10 cellular contexts compared by ENCODE assay signal in the genomic region with DNA sequence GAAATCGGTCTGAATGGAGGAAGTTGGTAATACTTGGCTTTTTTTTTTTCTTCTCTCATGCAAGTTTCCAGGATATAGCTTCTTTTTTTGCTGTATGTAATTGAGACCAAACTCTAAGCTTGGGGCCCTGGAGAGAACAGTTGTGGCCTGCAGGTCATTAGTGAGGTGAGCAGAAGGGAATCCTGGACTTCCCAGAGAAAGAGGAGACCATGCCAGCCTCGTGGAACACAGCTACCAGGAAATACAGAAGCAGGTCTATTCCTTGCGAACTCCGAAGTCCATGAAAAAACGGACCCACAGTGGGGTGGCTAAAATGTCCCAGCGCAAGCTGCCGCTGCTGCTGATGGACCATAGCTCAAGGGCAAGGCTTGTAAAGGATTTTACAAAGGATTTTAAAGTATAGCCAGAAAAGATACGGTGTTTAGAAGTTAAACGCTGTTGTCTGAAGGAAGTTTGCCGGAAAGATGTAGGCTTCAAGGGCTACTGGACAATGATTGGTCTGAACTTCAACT.
DNase-seq lines count a peak whose midpoint lies in the region; ATAC-seq and TF ChIP-seq lines count a peak whose summit lies in the region.
"Had no signal": no experiment of that assay in that cellular context is flagged by ENCODE, and none has a peak within 500 bp of the region (broad histone marks: within the 10 kb centered on the region; RNA-seq: fewer than 3 reads in every experiment).

No MANE protein-coding gene starts in this region.

- no peaks in the 10 kb centered on the region for H3K36me3 ChIP-seq in right lobe of liver

- TF ChIP-seq CTCF in right lobe of liver (IDR thresholded peaks at IDR 0.05) = no peak
- TF ChIP-seq CTCF in coronary artery (IDR thresholded peaks at IDR 0.05) = no peak

- no peak overlapping the region for H3K4me3 ChIP-seq in right lobe of liver
- H3K4me3 ChIP-seq in coronary artery = no peak overlapping the region

- peaks cover 3% of the 10 kb centered on the region for H3K36me3 Mint-ChIP-seq in activated CD4-positive, alpha-beta T cell treated with anti-CD3 and anti-CD28 coated beads, Interleukin-2, amount 10 ng/mL, durations not matched to agents 24 days and 14 days (ENCODE audit: low read depth)
- no peaks in the 10 kb centered on the region for H3K36me3 Mint-ChIP-seq in activated naive CD8-positive, alpha-beta T cell treated with anti-CD3 and anti-CD28 coated beads for 36 hours
- H3K36me3 Mint-ChIP-seq in stimulated activated memory B cell treated with anti-CD40 and anti-IgM and Interleukin-4, amounts not matched to agents 10 μg/mL and 1 μg/mL and 100 μg/mL, for 72 hours = peaks cover 13% of the 10 kb centered on the region

- H3K27ac Mint-ChIP-seq in activated CD4-positive, alpha-beta T cell treated with anti-CD3 and anti-CD28 coated beads, Interleukin-2, amount 10 ng/mL, durations not matched to agents 24 days and 14 days = peak overlapping the region; percentile 88
- peak overlapping the region; percentile 50 for H3K27ac Mint-ChIP-seq in activated naive CD8-positive, alpha-beta T cell treated with anti-CD3 and anti-CD28 coated beads for 36 hours
- peak overlapping the region; percentile 64 for H3K27ac Mint-ChIP-seq in stimulated activated memory B cell treated with anti-CD40 and anti-IgM and Interleukin-4, amounts not matched to agents 10 μg/mL and 1 μg/mL and 100 μg/mL, for 72 hours

- H3K9me3 ChIP-seq in right lobe of liver = no peaks in the 10 kb centered on the region

- H3K27me3 ChIP-seq in right lobe of liver = no peaks in the 10 kb centered on the region

- no peak for TF ChIP-seq POLR2A in right lobe of liver (IDR thresholded peaks at IDR 0.05)

- H3K4me1 ChIP-seq in right lobe of liver = peaks cover 0 to 38% (median 0%) of the 10 kb centered on the region in 4 donors

- no peaks in the 10 kb centered on the region for H3K27me3 Mint-ChIP-seq in activated CD4-positive, alpha-beta T cell treated with anti-CD3 and anti-CD28 coated beads, Interleukin-2, amount 10 ng/mL, durations not matched to agents 24 days and 14 days
- no peaks in the 10 kb centered on the region for H3K27me3 Mint-ChIP-seq in activated naive CD8-positive, alpha-beta T cell treated with anti-CD3 and anti-CD28 coated beads for 36 hours
- no peaks in the 10 kb centered on the region for H3K27me3 Mint-ChIP-seq in stimulated activated memory B cell treated with anti-CD40 and anti-IgM and Interleukin-4, amounts not matched to agents 10 μg/mL and 1 μg/mL and 100 μg/mL, for 72 hours

- H3K9me3 Mint-ChIP-seq in activated CD4-positive, alpha-beta T cell treated with anti-CD3 and anti-CD28 coated beads, Interleukin-2, amount 10 ng/mL, durations not matched to agents 24 days and 14 days = no peaks in the 10 kb centered on the region
- no peaks in the 10 kb centered on the region for H3K9me3 Mint-ChIP-seq in activated naive CD8-positive, alpha-beta T cell treated with anti-CD3 and anti-CD28 coated beads for 36 hours
- no peaks in the 10 kb centered on the region for H3K9me3 Mint-ChIP-seq in stimulated activated memory B cell treated with anti-CD40 and anti-IgM and Interleukin-4, amounts not matched to agents 10 μg/mL and 1 μg/mL and 100 μg/mL, for 72 hours

- intact Hi-C loops in activated CD4-positive, alpha-beta T cell treated with anti-CD3 and anti-CD28 coated beads, Interleukin-2, amount 10 ng/mL, durations not matched to agents 24 days and 14 days (cut with micrococcal nuclease) = loop anchor here (1.0 to 5.0 kb wide), 2 partner anchors 13 to 68 kb away; no protein-coding TSS in a partner anchor
- intact Hi-C loops in right lobe of liver (cut with DNase I) = no loop called here

- no peak for DNase-seq in activated CD4-positive, alpha-beta T cell treated with anti-CD3 and anti-CD28 coated beads, Interleukin-2, amount 10 ng/mL, durations not matched to agents 24 days and 14 days
- no peak for DNase-seq in activated CD4-positive, alpha-beta T cell treated with anti-CD3 and anti-CD28 coated beads, Interleukin-2, amount 50 U/mL, for 48 hours
- DNase-seq in activated naive CD8-positive, alpha-beta T cell treated with anti-CD3 and anti-CD28 coated beads for 36 hours = no peak
- DNase-seq in right lobe of liver (no peak), coronary artery (ENCODE audit: low spot score) (no peak), ureter (ENCODE audit: low spot score) (no peak)
- DNase-seq: aorta had no signal

- peaks cover 24% of the 10 kb centered on the region for H3K4me1 Mint-ChIP-seq in activated CD4-positive, alpha-beta T cell treated with anti-CD3 and anti-CD28 coated beads, Interleukin-2, amount 10 ng/mL, durations not matched to agents 24 days and 14 days
- peaks cover 47% of the 10 kb centered on the region for H3K4me1 Mint-ChIP-seq in activated naive CD8-positive, alpha-beta T cell treated with anti-CD3 and anti-CD28 coated beads for 36 hours
- H3K4me1 Mint-ChIP-seq in stimulated activated memory B cell treated with anti-CD40 and anti-IgM and Interleukin-4, amounts not matched to agents 10 μg/mL and 1 μg/mL and 100 μg/mL, for 72 hours = peaks cover 60% of the 10 kb centered on the region

- 64% methylated on average over 10 of the region's 10 CpGs for WGBS in right lobe of liver (ENCODE audit: insufficient coverage, low coverage, low lambda C conversion rate, missing lambda C conversion rate)

- peak overlapping the region; percentile 67 for H3K4me3 Mint-ChIP-seq in activated CD4-positive, alpha-beta T cell treated with anti-CD3 and anti-CD28 coated beads, Interleukin-2, amount 10 ng/mL, durations not matched to agents 24 days and 14 days
- no peak overlapping the region for H3K4me3 Mint-ChIP-seq in activated naive CD8-positive, alpha-beta T cell treated with anti-CD3 and anti-CD28 coated beads for 36 hours
- no peak overlapping the region for H3K4me3 Mint-ChIP-seq in stimulated activated memory B cell treated with anti-CD40 and anti-IgM and Interleukin-4, amounts not matched to agents 10 μg/mL and 1 μg/mL and 100 μg/mL, for 72 hours

- ATAC-seq in right lobe of liver (peak in 2 of 4 donors; percentile 8 to 31), HG02970 (IDR thresholded peaks at IDR 0.05; ENCODE audit: low FRiP score, unreplicated experiment) (no peak)
- ATAC-seq in stimulated activated memory B cell treated with anti-CD40 and anti-IgM and Interleukin-4, amounts not matched to agents 10 μg/mL and 1 μg/mL and 100 μg/mL, for 72 hours = no peak

- peak overlapping the region in 2 of 3 donors; percentile 17 to 35 for H3K27ac ChIP-seq in right lobe of liver
- H3K27ac ChIP-seq in coronary artery = no peak overlapping the region
- H3K27ac ChIP-seq: VCaP had no signal

Comparison
In these comparisons a context has a peak if more than half of its experiments do, and no peak if none do; other contexts are left out.
1. H3K27ac ChIP-seq: peak in right lobe of liver (2 of 3); none in coronary artery (0 of 2).
2. Peak in every context shown above with its lines, with median percentiles within 50 percentile points of each other: H3K27ac Mint-ChIP-seq.